In genomic region chr5:132487841-132488555, GRCh38 we compare ENCODE assay signal across 9 cellular contexts. TPM values are rescaled to one million over a fixed set of nuclear protein-coding genes. Genes with fewer than 3 reads are reported as not detected.
A peak's percentile ranks its signal among the peaks of the same experiment; 100 is the strongest.
DNase-seq lines count a peak whose midpoint lies in the region; ATAC-seq and TF ChIP-seq lines count a peak whose summit lies in the region.
"Had no signal": no experiment of that assay in that cellular context is flagged by ENCODE, and none has a peak within 500 bp of the region (broad histone marks: within the 10 kb centered on the region; RNA-seq: fewer than 3 reads in every experiment).

No MANE protein-coding gene starts in this region.

- CTCF ChIA-PET in activated CD8-positive, alpha-beta T cell treated with anti-CD3 and anti-CD28 coated beads for 36 hours (lab: Charles Lee): interaction anchor here (1.0 to 4.8 kb wide), 11 partner anchors 9 to 102 kb away, joined by 3 to 36 read pairs (median 5); no protein-coding TSS in a partner anchor

- no peak for TF ChIP-seq POLR2A in thyroid gland (IDR thresholded peaks at IDR 0.05)

- H3K27me3 ChIP-seq in thyroid gland: no peaks in the 10 kb centered on the region

- ATAC-seq in activated CD8-positive, alpha-beta T cell treated with anti-CD3 and anti-CD28 coated beads for 36 hours: no peak
- no peak for ATAC-seq in GM21390 (IDR thresholded peaks at IDR 0.05; ENCODE audit: unreplicated experiment)

- no peaks in the 10 kb centered on the region for H3K27me3 Mint-ChIP-seq in activated CD8-positive, alpha-beta T cell treated with anti-CD3 and anti-CD28 coated beads for 36 hours

- DNase-seq in activated T-cell treated with anti-CD3 and anti-CD28 coated beads, Interleukin-2, amount 50 U/mL, for 1 hour: peak; percentile 21
- DNase-seq in activated T-cell treated with anti-CD3 and anti-CD28 coated beads for 4 hours: no peak
- peak; percentile 32 for DNase-seq in activated CD8-positive, alpha-beta T cell treated with anti-CD3 and anti-CD28 coated beads for 36 hours
- DNase-seq in islet precursor cell: peak; percentile 42
- DNase-seq in thyroid gland: no peak
- DNase-seq in SK-N-DZ (ENCODE audit: low spot score): no peak
- no peak for DNase-seq in NCI-H2029 (lab: John Stamatoyannopoulos, UW)

- no peak for TF ChIP-seq CTCF in activated CD8-positive, alpha-beta T cell treated with anti-CD3 and anti-CD28 coated beads for 36 hours (IDR thresholded peaks at IDR 0.05)
- no peak for TF ChIP-seq CTCF in thyroid gland (IDR thresholded peaks at IDR 0.05)

- peaks cover 69% of the 10 kb centered on the region for H3K36me3 Mint-ChIP-seq in activated CD8-positive, alpha-beta T cell treated with anti-CD3 and anti-CD28 coated beads for 36 hours (ENCODE audit: low read depth)

- POLR2A ChIA-PET in activated CD8-positive, alpha-beta T cell treated with anti-CD3 and anti-CD28 coated beads for 36 hours (lab: Charles Lee): interaction anchor here (0.9 to 36.6 kb wide), 14 partner anchors 3 to 309 kb away, joined by 3 to 1641 read pairs (median 52); partner anchors contain the start of genes IRF1 and SLC22A4

- H3K9me3 Mint-ChIP-seq in activated CD8-positive, alpha-beta T cell treated with anti-CD3 and anti-CD28 coated beads for 36 hours: no peaks in the 10 kb centered on the region

- no peaks in the 10 kb centered on the region for H3K9me3 ChIP-seq in thyroid gland

- H3K4me1 Mint-ChIP-seq in activated CD8-positive, alpha-beta T cell treated with anti-CD3 and anti-CD28 coated beads for 36 hours (ENCODE audit: low read depth): peaks cover 63% of the 10 kb centered on the region

- intact Hi-C loops in activated CD8-positive, alpha-beta T cell treated with anti-CD3 and anti-CD28 coated beads for 36 hours (cut with micrococcal nuclease): loop anchor here (2.0 kb wide), 1 partner anchor 75 kb away; no protein-coding TSS in a partner anchor
- intact Hi-C loops in thyroid gland (cut with DNase I): loop anchor here (5.0 kb wide), 2 partner anchors 66 to 81 kb away; no protein-coding TSS in a partner anchor

- 72 to 79% methylated on average over 3 of the region's 3 CpGs for WGBS in thyroid gland, 2 donors

- H3K4me3 Mint-ChIP-seq in activated CD8-positive, alpha-beta T cell treated with anti-CD3 and anti-CD28 coated beads for 36 hours: peak overlapping the region; percentile 96

- H3K27ac ChIP-seq in thyroid gland: peak overlapping the region in 2 of 3 donors; percentile 7 to 52

- H3K4me3 ChIP-seq in thyroid gland (replicated peaks in 1 of 3): no peak overlapping the region

- peaks cover 37 to 45% of the 10 kb centered on the region in 2 donors for H3K36me3 ChIP-seq in thyroid gland

- peaks cover 26 to 48% of the 10 kb centered on the region in 2 donors for H3K4me1 ChIP-seq in thyroid gland

- H3K27ac Mint-ChIP-seq in activated CD8-positive, alpha-beta T cell treated with anti-CD3 and anti-CD28 coated beads for 36 hours: peak overlapping the region; percentile 90

RNA-seq across cellular contexts. Expression of gene IRF1, which starts 2.6 kb away (rescaled TPM):
- 100 to 1,000 TPM; 121 to 128 TPM for total RNA-seq in activated CD8-positive, alpha-beta T cell treated with anti-CD3 and anti-CD28 coated beads for 36 hours
- total RNA-seq in thyroid gland: 10 to 100 TPM; 24.6 to 49.7 (median 32.1) TPM
- polyA plus RNA-seq in SK-N-DZ (2014; cell fraction: cytosol; rRNA removed): 1.4 and 1.5 TPM in 2 replicates
- polyA plus RNA-seq in SK-N-DZ (2014; cell fraction: nucleus; rRNA removed): 0.74 and 1.9 TPM in 2 replicates

RNA-seq across cellular contexts. Expression of gene IL5, which starts 55.3 kb away (rescaled TPM):
- total RNA-seq in activated CD8-positive, alpha-beta T cell treated with anti-CD3 and anti-CD28 coated beads for 36 hours: 1 to 10 TPM; 1.6 to 1.7 TPM
- total RNA-seq in thyroid gland: not detected
- 0.19 TPM in 1 of 2 replicates, not detected in the other for polyA plus RNA-seq in SK-N-DZ (2014; cell fraction: cytosol; rRNA removed)
- not detected in 2 replicates for polyA plus RNA-seq in SK-N-DZ (2014; cell fraction: nucleus; rRNA removed)
- total RNA-seq: M059J had no signal

Comparison
In these comparisons a context has a peak if more than half of its experiments do, and no peak if none do; other contexts are left out.
1. DNase-seq: peak in activated T-cell treated with anti-CD3 and anti-CD28 coated beads, Interleukin-2, amount 50 U/mL, for 1 hour (single experiment), activated CD8-positive, alpha-beta T cell treated with anti-CD3 and anti-CD28 coated beads for 36 hours (single experiment) and islet precursor cell (single experiment); none in activated T-cell treated with anti-CD3 and anti-CD28 coated beads for 4 hours (single experiment), thyroid gland (0 of 2), SK-N-DZ (single experiment) and NCI-H2029 (single experiment).